23 cellular contexts compared by ENCODE assay signal in genomic region chr2:136665741-136666140, GRCh38.
A peak's percentile ranks its signal among the peaks of the same experiment; 100 is the strongest.
DNase-seq lines count a peak whose midpoint lies in the region; TF ChIP-seq lines count a peak whose summit lies in the region.
"Had no signal": no experiment of that assay in that cellular context is flagged by ENCODE, and none has a peak within 500 bp of the region (broad histone marks: within the 10 kb centered on the region; RNA-seq: fewer than 3 reads in every experiment).

No MANE protein-coding gene starts in this region.

- H3K27ac ChIP-seq in trophoblast cell (ENCODE audit: low read depth, low read length): no peak overlapping the region
- no peak overlapping the region for H3K27ac ChIP-seq in MM.1S (ENCODE audit: low read length)
- H3K27ac ChIP-seq: GM23248, SJSA1 had no signal

- no peak overlapping the region for H2AK5ac ChIP-seq in trophoblast cell (ENCODE audit: low read length)

- no peaks in the 10 kb centered on the region for H3F3A ChIP-seq in MM.1S (ENCODE audit: insufficient read depth, low read length)

- TF ChIP-seq CTCF in GM13977 (IDR thresholded peaks at IDR 0.05; ENCODE audit: extremely low read depth, insufficient read depth, missing control alignments): no peak
- no peak for TF ChIP-seq CTCF in MM.1S (IDR thresholded peaks at IDR 0.05; ENCODE audit: low read length)

- H3K4me3 ChIP-seq in trophoblast cell (ENCODE audit: low read depth, low read length): no peak overlapping the region
- H3K4me3 ChIP-seq in MM.1S (ENCODE audit: low read length): no peak overlapping the region
- H3K4me3 ChIP-seq: GM23248, SJSA1 had no signal

- H3K36me3 Mint-ChIP-seq in activated naive CD4-positive, alpha-beta T cell treated with anti-CD3 and anti-CD28 coated beads, Interleukin-2, amount 10 ng/mL, durations not matched to agents 7 days and 5 days: no peaks in the 10 kb centered on the region
- H3K36me3 Mint-ChIP-seq: CD4-positive, alpha-beta memory T cell had no signal

- H3K9me3 ChIP-seq in trophoblast cell (ENCODE audit: insufficient read depth, low read depth, low read length) (no peaks in the 10 kb centered on the region), MM.1S (replicated peaks; ENCODE audit: insufficient read depth, low read length) (no peaks in the 10 kb centered on the region)
- H3K9me3 ChIP-seq: SJSA1 had no signal

- peak overlapping the region; percentile 100 for H3K23ac ChIP-seq in trophoblast cell (ENCODE audit: low read length)

- no peak overlapping the region for H3K4me2 ChIP-seq in trophoblast cell (ENCODE audit: low read length)
- H3K4me2 ChIP-seq in MM.1S (ENCODE audit: low read depth, low read length): no peak overlapping the region

- no peaks in the 10 kb centered on the region for H3K27me3 Mint-ChIP-seq in activated naive CD4-positive, alpha-beta T cell treated with anti-CD3 and anti-CD28 coated beads, Interleukin-2, amount 10 ng/mL, durations not matched to agents 7 days and 5 days

- no peak overlapping the region for H3K27ac Mint-ChIP-seq in activated naive CD4-positive, alpha-beta T cell treated with anti-CD3 and anti-CD28 coated beads, Interleukin-2, amount 10 ng/mL, durations not matched to agents 7 days and 5 days
- H3K27ac Mint-ChIP-seq: CD4-positive, alpha-beta memory T cell had no signal

- H3K4me3 Mint-ChIP-seq in activated naive CD4-positive, alpha-beta T cell treated with anti-CD3 and anti-CD28 coated beads, Interleukin-2, amount 10 ng/mL, durations not matched to agents 7 days and 5 days: no peak overlapping the region
- H3K4me3 Mint-ChIP-seq: CD4-positive, alpha-beta memory T cell had no signal

- no peak overlapping the region for H2BK120ac ChIP-seq in trophoblast cell (ENCODE audit: insufficient read depth, low read length, poor library complexity)

- no peaks in the 10 kb centered on the region for H3K36me3 ChIP-seq in trophoblast cell (ENCODE audit: control insufficient read depth in 1 of 2, insufficient read depth in 2 of 2, low read length in 2 of 2)
- no peaks in the 10 kb centered on the region for H3K36me3 ChIP-seq in MM.1S (replicated peaks; ENCODE audit: insufficient read depth, low read length)
- H3K36me3 ChIP-seq: SJSA1 had no signal

- H3K79me2 ChIP-seq in trophoblast cell (ENCODE audit: control insufficient read depth, insufficient read depth, low read length, poor library complexity) (no peaks in the 10 kb centered on the region), MM.1S (ENCODE audit: low read length) (no peaks in the 10 kb centered on the region)

- WGBS in trophoblast cell (ENCODE audit: extremely low coverage, insufficient coverage, insufficient read length): no CpG with 5 or more reads among the region's 3 CpGs

- no peak overlapping the region for H3K14ac ChIP-seq in trophoblast cell (ENCODE audit: low read length)

- no peaks in the 10 kb centered on the region for H4K20me1 ChIP-seq in MM.1S (ENCODE audit: insufficient read depth, low read length)

- H3K4me1 ChIP-seq in trophoblast cell (ENCODE audit: control insufficient read depth in 1 of 2, insufficient read depth in 2 of 2, low read length in 2 of 2): no peaks in the 10 kb centered on the region
- H3K4me1 ChIP-seq in MM.1S (ENCODE audit: low read length): no peaks in the 10 kb centered on the region
- H3K4me1 ChIP-seq: SJSA1 had no signal

- no peaks in the 10 kb centered on the region for H3K4me1 Mint-ChIP-seq in activated naive CD4-positive, alpha-beta T cell treated with anti-CD3 and anti-CD28 coated beads, Interleukin-2, amount 10 ng/mL, durations not matched to agents 7 days and 5 days
- H3K4me1 Mint-ChIP-seq: CD4-positive, alpha-beta memory T cell had no signal

- H3K9me2 ChIP-seq in MM.1S (replicated peaks; ENCODE audit: insufficient read depth, low read length): no peaks in the 10 kb centered on the region

- peak; percentile 22 for DNase-seq in D341Med (ENCODE audit: low spot score)
- peak; percentile 41 for DNase-seq in NCI-H524 treated with DMSO at 0.1 percent for 48 hours (lab: John Stamatoyannopoulos, UW)
- peak; percentile 22 for DNase-seq in cerebellar cortex (ENCODE audit: low spot score)
- no peak for DNase-seq in trophoblast cell
- no peak for DNase-seq in GM13977 (ENCODE audit: low spot score)
- no peak for DNase-seq in activated naive CD4-positive, alpha-beta T cell treated with anti-CD3 and anti-CD28 coated beads, Interleukin-2, amount 10 ng/mL, durations not matched to agents 7 days and 5 days
- DNase-seq in MM.1S: no peak
- no peak for DNase-seq in ACHN
- DNase-seq: AML-193; C1 segment of cervical spinal cord; CD4-positive, alpha-beta memory T cell; COR-L47; DMS153; GM23248; H7; KBM-7; NCI-H2029 treated with DMSO at 0.1 percent for 48 hours; NCI-H226; NCI-H510A; NCI-H748 treated with DMSO at 0.1 percent for 48 hours; NK-92 treated with Interleukin-12 subunit alpha and Interleukin-12 subunit beta, amount 100 ng/mL, for 24 hours; PC-3 had no signal

- no peak overlapping the region for H4K91ac ChIP-seq in trophoblast cell (ENCODE audit: low read depth, low read length)

- no peaks in the 10 kb centered on the region for H3K79me1 ChIP-seq in trophoblast cell (ENCODE audit: low read length)

- H4K8ac ChIP-seq in trophoblast cell (ENCODE audit: low read depth, low read length): no peak overlapping the region

- no peak overlapping the region for H4K12ac ChIP-seq in trophoblast cell (ENCODE audit: low read depth, low read length)

- no peaks in the 10 kb centered on the region for H3K9me3 Mint-ChIP-seq in activated naive CD4-positive, alpha-beta T cell treated with anti-CD3 and anti-CD28 coated beads, Interleukin-2, amount 10 ng/mL, durations not matched to agents 7 days and 5 days
- H3K9me3 Mint-ChIP-seq: CD4-positive, alpha-beta memory T cell had no signal

- H3K27me3 ChIP-seq in trophoblast cell (ENCODE audit: insufficient read depth, low read length) (no peaks in the 10 kb centered on the region), MM.1S (replicated peaks; ENCODE audit: insufficient read depth, low read length) (no peaks in the 10 kb centered on the region)
- H3K27me3 ChIP-seq: SJSA1 had no signal

- H2BK5ac ChIP-seq in trophoblast cell (ENCODE audit: low read depth, low read length, poor library complexity): no peak overlapping the region

- CTCF ChIA-PET in activated naive CD4-positive, alpha-beta T cell treated with anti-CD3 and anti-CD28 coated beads, Interleukin-2, amount 10 ng/mL, durations not matched to agents 7 days and 5 days (lab: Charles Lee): no interaction called here

- H3K9ac ChIP-seq in trophoblast cell (ENCODE audit: low read length): peak overlapping the region; percentile 22
- H3K9ac ChIP-seq in MM.1S (ENCODE audit: low read length): no peak overlapping the region
- H3K9ac ChIP-seq: GM23248 had no signal

- no peak overlapping the region for H3K18ac ChIP-seq in trophoblast cell (ENCODE audit: low read length)

- no peak overlapping the region for H2AFZ ChIP-seq in trophoblast cell (ENCODE audit: insufficient read depth, low read length, poor library complexity)
- no peak overlapping the region for H2AFZ ChIP-seq in MM.1S (ENCODE audit: low read length)
- H2AFZ ChIP-seq: GM23248 had no signal

- no peak overlapping the region for H3K4ac ChIP-seq in trophoblast cell (ENCODE audit: low read depth, low read length)

- in situ Hi-C loops in GM13977 (cut with MboI; ENCODE audit: low pct_unique_long_range_greater_than_20kb, low sequenced_read_pairs, unreplicated experiment) (no loop called here), ACHN (cut with HindIII; ENCODE audit: low pct_ligation_motif_present, low pct_unique_long_range_greater_than_20kb, low sequenced_read_pairs) (no loop called here)

- H2BK12ac ChIP-seq in trophoblast cell (ENCODE audit: low read length): no peak overlapping the region

Comparison
In these comparisons a context has a peak if more than half of its experiments do, and no peak if none do; other contexts are left out.
1. DNase-seq: peak in D341Med (single experiment), NCI-H524 treated with DMSO at 0.1 percent for 48 hours (single experiment) and cerebellar cortex (single experiment); none in trophoblast cell (0 of 2), GM13977 (single experiment), activated naive CD4-positive, alpha-beta T cell treated with anti-CD3 and anti-CD28 coated beads, Interleukin-2, amount 10 ng/mL, durations not matched to agents 7 days and 5 days (single experiment), MM.1S (single experiment) and ACHN (single experiment).